In genomic region chr4:55808187-55808586, GRCh38 we compare ENCODE assay signal across 3 cellular contexts.
TF ChIP-seq lines count a peak whose summit lies in the region.

No MANE protein-coding gene starts in this region.

TF ChIP-seq in SK-N-SH, 30 proteins besides CTCF, POLR2A, EP300 and RAD21:
- TF ChIP-seq TAF1 (IDR thresholded peaks at IDR 0.05; ENCODE audit: borderline replicate concordance, low read depth, low read length) = no peak
- TF ChIP-seq EZH2phosphoT487 (IDR thresholded peaks at IDR 0.05; ENCODE audit: borderline replicate concordance, low read depth) = no peak
- TF ChIP-seq JUND (IDR thresholded peaks at IDR 0.05) = no peak
- no peak for TF ChIP-seq MXI1 (IDR thresholded peaks at IDR 0.05; ENCODE audit: low read depth, low read length)
- TF ChIP-seq RFX5 (IDR thresholded peaks at IDR 0.05; ENCODE audit: low read length) = no peak
- no peak for TF ChIP-seq ZBTB33 (IDR thresholded peaks at IDR 0.05; ENCODE audit: borderline replicate concordance, low read depth)
- TF ChIP-seq FOXM1 (IDR thresholded peaks at IDR 0.05; ENCODE audit: low read depth) = no peak
- TF ChIP-seq RXRA (IDR thresholded peaks at IDR 0.05; ENCODE audit: borderline replicate concordance, low read depth) = no peak
- no peak for TF ChIP-seq RCOR1 (IDR thresholded peaks at IDR 0.05; ENCODE audit: low read length)
- TF ChIP-seq ELF1 (IDR thresholded peaks at IDR 0.05) = no peak
- no peak for TF ChIP-seq GABPA (IDR thresholded peaks at IDR 0.05; ENCODE audit: low read depth)
- no peak for TF ChIP-seq POLR2AphosphoS5 (IDR thresholded peaks at IDR 0.05; ENCODE audit: low read depth, low read length)
- TF ChIP-seq MEF2A (IDR thresholded peaks at IDR 0.05; ENCODE audit: borderline replicate concordance, low read depth) = no peak
- no peak for TF ChIP-seq NFIC (IDR thresholded peaks at IDR 0.05; ENCODE audit: borderline replicate concordance)

TF ChIP-seq in SK-N-SH treated with all-trans-retinoic acid at 6 μM for 48 hours, 23 proteins besides CTCF, POLR2A, EP300 and RAD21:
- no peak for TF ChIP-seq ZFP30 (CRISPR knock-in tag; IDR thresholded peaks at IDR 0.05)
- no peak for TF ChIP-seq ISL1 (CRISPR knock-in tag; IDR thresholded peaks at IDR 0.05)
- no peak for TF ChIP-seq ESRRG (CRISPR knock-in tag; IDR thresholded peaks at IDR 0.05)
- TF ChIP-seq OSR1 (CRISPR knock-in tag; IDR thresholded peaks at IDR 0.05) = no peak
- no peak for TF ChIP-seq CSDC2 (CRISPR knock-in tag; IDR thresholded peaks at IDR 0.05)
- TF ChIP-seq PPARA (CRISPR knock-in tag; IDR thresholded peaks at IDR 0.05; ENCODE audit: borderline replicate concordance) = no peak
- no peak for TF ChIP-seq ZNF8 (CRISPR knock-in tag; IDR thresholded peaks at IDR 0.05)
- no peak for TF ChIP-seq PATZ1 (CRISPR knock-in tag; IDR thresholded peaks at IDR 0.05; ENCODE audit: borderline replicate concordance)
- TF ChIP-seq ZFP3 (CRISPR knock-in tag; IDR thresholded peaks at IDR 0.05) = no peak
- no peak for TF ChIP-seq ZNF70 (CRISPR knock-in tag; IDR thresholded peaks at IDR 0.05)
- no peak for TF ChIP-seq BACH2 (CRISPR knock-in tag; IDR thresholded peaks at IDR 0.05; ENCODE audit: borderline replicate concordance)
- TF ChIP-seq TCF4 (CRISPR knock-in tag; IDR thresholded peaks at IDR 0.05; ENCODE audit: borderline replicate concordance) = no peak
- TF ChIP-seq ZNF565 (CRISPR knock-in tag; conservative IDR thresholded peaks at IDR 0.05; ENCODE audit: low read depth) = no peak
- no peak for TF ChIP-seq RARB (CRISPR knock-in tag; IDR thresholded peaks at IDR 0.05)
- no peak for TF ChIP-seq ZC3H10 (CRISPR knock-in tag; IDR thresholded peaks at IDR 0.05)
- no peak for TF ChIP-seq SNAI2 (CRISPR knock-in tag; IDR thresholded peaks at IDR 0.05)
- no peak for TF ChIP-seq TSHZ2 (CRISPR knock-in tag; IDR thresholded peaks at IDR 0.05)

TF ChIP-seq in K562, 482 proteins besides CTCF, POLR2A, EP300 and RAD21:
- TF ChIP-seq KLF10 (CRISPR knock-in tag; IDR thresholded peaks at IDR 0.05) = no peak
- TF ChIP-seq MIER1 (IDR thresholded peaks at IDR 0.05; ENCODE audit: low read depth) = no peak
- no peak for TF ChIP-seq ZBTB40 (IDR thresholded peaks at IDR 0.05)
- TF ChIP-seq ZBTB40 (CRISPR knock-in tag; IDR thresholded peaks at IDR 0.05) = no peak
TF ChIP-seq in K562: peak in this region for 0.
